14 cellular contexts compared by ENCODE assay signal in genomic region chr15:71254503-71254902, GRCh38.
"Had no signal": no experiment of that assay in that cellular context is flagged by ENCODE, and none has a peak within 500 bp of the region (broad histone marks: within the 10 kb centered on the region; RNA-seq: fewer than 3 reads in every experiment).

No MANE protein-coding gene starts in this region.

- H3K36me3 ChIP-seq: gastrocnemius medialis had no signal

- H3K9me3 ChIP-seq: gastrocnemius medialis, stomach, testis had no signal

- H3K9me3 Mint-ChIP-seq: activated naive CD4-positive, alpha-beta T cell treated with anti-CD3 and anti-CD28 coated beads for 36 hours; activated naive CD8-positive, alpha-beta T cell treated with anti-CD3 and anti-CD28 coated beads, Interleukin-2, amount 50 U/mL, for 24 hours; activated T-helper 2 cell treated with anti-CD3 and anti-CD28 coated beads, Interferon-gamma antibody, Interleukin-2, Interleukin-4, amounts not matched to agents 10 μg/mL and 5 μg/mL and 100 μg/mL, durations not matched to agents 14 hours and 24 hours and 36 hours had no signal

- DNase-seq: activated CD4-positive, alpha-beta T cell treated with anti-CD3 and anti-CD28 coated beads, Interleukin-2, amount 50 U/mL, for 48 hours; activated naive CD4-positive, alpha-beta T cell treated with anti-CD3 and anti-CD28 coated beads for 36 hours; activated naive CD8-positive, alpha-beta T cell treated with anti-CD3 and anti-CD28 coated beads, Interleukin-2, amount 50 U/mL, for 24 hours; aorta; dermis blood vessel endothelial cell; gastrocnemius medialis; left colon; midbrain; naive B cell; retina; small intestine; stomach; testis had no signal

- H3K27me3 Mint-ChIP-seq: activated naive CD8-positive, alpha-beta T cell treated with anti-CD3 and anti-CD28 coated beads, Interleukin-2, amount 50 U/mL, for 24 hours had no signal

- H3K36me3 Mint-ChIP-seq: naive B cell had no signal

- H3K4me1 Mint-ChIP-seq: activated naive CD8-positive, alpha-beta T cell treated with anti-CD3 and anti-CD28 coated beads, Interleukin-2, amount 50 U/mL, for 24 hours; naive B cell had no signal

- H3K27me3 ChIP-seq: gastrocnemius medialis, stomach, testis had no signal

- H3K4me3 Mint-ChIP-seq: activated naive CD4-positive, alpha-beta T cell treated with anti-CD3 and anti-CD28 coated beads for 36 hours; activated naive CD8-positive, alpha-beta T cell treated with anti-CD3 and anti-CD28 coated beads, Interleukin-2, amount 50 U/mL, for 24 hours; naive B cell had no signal

- H3K27ac Mint-ChIP-seq: activated naive CD4-positive, alpha-beta T cell treated with anti-CD3 and anti-CD28 coated beads for 36 hours; activated naive CD8-positive, alpha-beta T cell treated with anti-CD3 and anti-CD28 coated beads, Interleukin-2, amount 50 U/mL, for 24 hours; activated T-helper 2 cell treated with anti-CD3 and anti-CD28 coated beads, Interferon-gamma antibody, Interleukin-2, Interleukin-4, amounts not matched to agents 10 μg/mL and 5 μg/mL and 100 μg/mL, durations not matched to agents 14 hours and 24 hours and 36 hours had no signal

- H3K27ac ChIP-seq: gastrocnemius medialis, testis had no signal

- H3K4me3 ChIP-seq: gastrocnemius medialis, stomach, testis had no signal

- H3K4me1 ChIP-seq: gastrocnemius medialis had no signal

- ATAC-seq: activated naive CD8-positive, alpha-beta T cell treated with anti-CD3 and anti-CD28 coated beads, Interleukin-2, amount 50 U/mL, for 24 hours; gastrocnemius medialis; left colon had no signal
